In the genomic region with DNA sequence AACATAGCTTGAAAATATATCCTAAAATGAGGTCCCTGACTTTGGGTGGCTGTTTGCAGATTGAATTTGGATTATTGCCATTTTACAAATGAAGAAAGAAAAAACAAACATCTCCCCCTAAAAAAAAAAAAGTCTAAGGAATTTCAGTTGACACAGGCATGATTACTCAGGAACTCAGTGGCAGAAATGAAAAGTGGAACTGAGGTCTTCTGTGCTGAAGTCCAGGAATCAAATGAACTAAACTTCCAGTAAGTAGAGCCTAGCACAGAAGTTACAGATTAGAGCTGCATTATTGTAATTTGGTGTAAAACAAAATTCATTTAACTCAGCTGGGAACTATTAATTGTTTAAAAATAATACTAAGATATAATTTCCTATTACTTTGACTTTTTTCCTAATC, we compare ENCODE assay signal across 29 cellular contexts. TPM values are rescaled to one million over a fixed set of nuclear protein-coding genes. Genes with fewer than 3 reads are reported as not detected.
"Had no signal": no experiment of that assay in that cellular context is flagged by ENCODE, and none has a peak within 500 bp of the region (broad histone marks: within the 10 kb centered on the region; RNA-seq: fewer than 3 reads in every experiment).

No MANE protein-coding gene starts in this region.

- H3K4me3 ChIP-seq: stomach, suprapubic skin, testis, thoracic aorta, thyroid gland, tibial artery, tibial nerve, transverse colon, upper lobe of left lung, upper lobe of right lung, uterus, vagina had no signal

- H3K9me3 ChIP-seq: stomach, suprapubic skin, testis, thoracic aorta, thyroid gland, tibial artery, tibial nerve, transverse colon, upper lobe of left lung, upper lobe of right lung, uterus, vagina had no signal

- H3K27me3 ChIP-seq: stomach, suprapubic skin, testis, thyroid gland, tibial artery, tibial nerve, transverse colon, upper lobe of left lung, upper lobe of right lung, uterus, vagina had no signal

- DNase-seq: stimulated activated CD4-positive, alpha-beta T cell treated with anti-CD3 and anti-CD28 coated beads, Interleukin-4, amount 100 ng/mL, for 1 hour; stimulated activated CD4-positive, alpha-beta T cell treated with anti-CD3 and anti-CD28 coated beads, Interleukin-4, amount 100 ng/mL, for 24 hours; stimulated activated CD4-positive, alpha-beta T cell treated with anti-CD3 and anti-CD28 coated beads, Interleukin-4, amount 100 ng/mL, for 4 hours; stimulated activated CD8-positive, alpha-beta memory T cell treated with anti-CD3 and anti-CD28 coated beads, Interleukin-4, amount 100 ng/mL, for 48 hours; stimulated activated naive B cell treated with anti-CD40 and anti-IgM and Interleukin-4, amounts not matched to agents 10 μg/mL and 1 μg/mL and 100 μg/mL, for 72 hours; stimulated activated naive CD4-positive, alpha-beta T cell; stimulated activated naive CD4-positive, alpha-beta T cell treated with Interleukin-2 at 50 U/mL for 16 hours; stimulated activated naive CD8-positive, alpha-beta T cell treated with anti-CD3 and anti-CD28 coated beads, Interleukin-15, amount 100 ng/mL, for 72 hours; stimulated activated naive CD8-positive, alpha-beta T cell treated with anti-CD3 and anti-CD28 coated beads, Interleukin-15, Interleukin-2, amounts not matched to agents 100 U/mL and 50 U/mL, for 24 hours; stomach; substantia nigra; testis; thyroid gland; tibial artery; transverse colon; trophoblast cell; upper lobe of left lung; upper lobe of right lung; uterus had no signal

- H3K4me1 ChIP-seq: stomach, suprapubic skin, testis, thyroid gland, tibial artery, tibial nerve, transverse colon, upper lobe of left lung, upper lobe of right lung, uterus, vagina had no signal

- ATAC-seq: stimulated activated effector memory CD8-positive, alpha-beta T cell treated with anti-CD3 and anti-CD28 coated beads, Interleukin-12 subunit alpha, Interleukin-12 subunit beta, amount 100 ng/mL, for 72 hours; stimulated activated memory B cell treated with anti-CD40 and anti-IgM and Interleukin-4, amounts not matched to agents 10 μg/mL and 1 μg/mL and 100 μg/mL, for 72 hours; stimulated activated naive B cell treated with anti-CD40 and anti-IgM and Interleukin-4, amounts not matched to agents 10 μg/mL and 1 μg/mL and 100 μg/mL, for 72 hours; stimulated activated naive CD8-positive, alpha-beta T cell treated with anti-CD3 and anti-CD28 coated beads, Interleukin-15, amount 100 ng/mL, for 72 hours; stimulated activated naive CD8-positive, alpha-beta T cell treated with anti-CD3 and anti-CD28 coated beads, Interleukin-15, Interleukin-2, amounts not matched to agents 100 U/mL and 50 U/mL, for 24 hours; upper lobe of right lung had no signal

- H3K27ac ChIP-seq: stomach, suprapubic skin, testis, thoracic aorta, thyroid gland, tibial artery, tibial nerve, transverse colon, upper lobe of left lung, upper lobe of right lung, uterus, vagina had no signal

- H3K36me3 ChIP-seq: stomach, suprapubic skin, thoracic aorta, thyroid gland, tibial artery, tibial nerve, transverse colon, upper lobe of left lung, upper lobe of right lung, uterus, vagina had no signal

RNA-seq across cellular contexts. Expression of gene FAM170A, which starts 26.7 kb away (rescaled TPM):
- total RNA-seq: stomach, subcutaneous adipose tissue, temporal lobe, thyroid gland, tibial nerve, transverse colon, upper lobe of right lung, ureter, urinary bladder, uterus, vagina had no signal
